ENCODE assay signal across 13 cellular contexts in the genomic region with DNA sequence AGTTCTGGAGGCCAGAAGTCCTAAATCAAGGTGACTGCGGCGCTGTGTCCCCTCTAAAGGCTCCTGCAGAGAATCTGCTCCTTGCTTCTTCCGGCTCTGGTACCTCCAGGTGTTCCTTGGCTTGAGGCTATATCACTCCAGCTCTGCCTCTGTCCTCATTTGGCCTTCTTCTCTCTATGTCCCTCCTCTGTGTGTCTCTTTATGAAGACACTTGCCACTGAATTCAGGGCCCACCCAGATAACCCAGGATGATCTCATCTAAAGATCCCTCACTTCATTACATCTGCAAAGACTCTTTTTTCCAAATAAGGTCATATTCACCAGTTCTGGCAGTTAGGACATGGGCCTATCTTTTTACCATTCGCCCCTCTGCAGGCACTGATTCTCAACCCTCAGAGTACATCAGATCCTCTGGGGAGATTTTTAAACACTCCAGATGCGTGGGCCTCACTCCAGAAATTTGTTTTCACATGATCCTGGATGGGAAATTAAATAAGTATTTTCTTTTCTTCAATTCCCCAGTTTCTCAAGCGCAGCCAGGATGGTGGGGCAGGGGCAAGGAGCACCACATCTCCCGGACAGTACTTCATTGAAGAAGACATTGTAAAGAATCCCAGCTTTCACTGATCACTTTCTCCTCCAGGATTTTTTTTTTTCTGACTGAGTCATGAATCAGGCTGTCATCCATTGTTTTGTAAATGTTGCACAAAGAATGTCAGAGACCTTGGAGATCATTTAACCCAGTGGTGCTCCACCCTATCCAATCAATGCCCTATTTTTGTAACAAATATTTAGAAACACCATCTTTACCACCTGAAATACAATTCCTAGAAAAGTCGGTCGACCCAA. TPM values are rescaled to one million over a fixed set of nuclear protein-coding genes. Genes with fewer than 3 reads are reported as not detected.
DNase-seq lines count a peak whose midpoint lies in the region; ATAC-seq and TF ChIP-seq lines count a peak whose summit lies in the region.
"Had no signal": no experiment of that assay in that cellular context is flagged by ENCODE, and none has a peak within 500 bp of the region (broad histone marks: within the 10 kb centered on the region; RNA-seq: fewer than 3 reads in every experiment).

No MANE protein-coding gene starts in this region.

- H3K4me3 Mint-ChIP-seq in immature natural killer cell (no peak overlapping the region), Caco-2 (ENCODE audit: unreplicated experiment) (no peak overlapping the region)

- TF ChIP-seq POLR2A in transverse colon (IDR thresholded peaks at IDR 0.05): no peak

- H3K4me1 Mint-ChIP-seq in immature natural killer cell (peaks cover 59 to 60% of the 10 kb centered on the region in 2 donors), Caco-2 (ENCODE audit: low read depth, unreplicated experiment) (no peaks in the 10 kb centered on the region)

- DNase-seq in Right ventricle myocardium superior (no peak), cardiac septum (ENCODE audit: low spot score) (no peak), colonic mucosa (no peak), immature natural killer cell (no peak), transverse colon (no peak), NCI-H446 (lab: John Stamatoyannopoulos, UW) (no peak), Caco-2 (no peak)
- DNase-seq: activated CD4-positive, alpha-beta T cell treated with anti-CD3 and anti-CD28 coated beads for 4 hours; body of pancreas; NCI-H1105; NCI-H510A had no signal

- no peaks in the 10 kb centered on the region for H3K9me3 ChIP-seq in colonic mucosa
- H3K9me3 ChIP-seq in transverse colon: no peaks in the 10 kb centered on the region
- H3K9me3 ChIP-seq in Caco-2: no peaks in the 10 kb centered on the region
- H3K9me3 ChIP-seq: body of pancreas had no signal

- H3K4me1 ChIP-seq in colonic mucosa (peaks cover 9% of the 10 kb centered on the region), transverse colon (peaks cover 7 to 63% (median 28%) of the 10 kb centered on the region in 4 donors), Caco-2 (no peaks in the 10 kb centered on the region)
- H3K4me1 ChIP-seq: A549, body of pancreas had no signal

- H3K27me3 ChIP-seq in colonic mucosa (no peaks in the 10 kb centered on the region), transverse colon (no peaks in the 10 kb centered on the region), Caco-2 (replicated peaks; ENCODE audit: control insufficient read depth, insufficient read depth, low read length) (no peaks in the 10 kb centered on the region)
- H3K27me3 ChIP-seq: body of pancreas had no signal

- no peak for TF ChIP-seq EP300 in transverse colon (IDR thresholded peaks at IDR 0.05; ENCODE audit: low read depth)

- no TSS peak for BruUV-seq in Caco-2 (replicated peaks; lab: Mats Ljungman, UMichigan)

- POLR2A ChIA-PET in Caco-2 (lab: Charles Lee): no interaction called here

- H3K9me3 Mint-ChIP-seq in immature natural killer cell: no peaks in the 10 kb centered on the region
- peaks cover 10% of the 10 kb centered on the region for H3K9me3 Mint-ChIP-seq in Caco-2 (ENCODE audit: unreplicated experiment)

- ATAC-seq in Right ventricle myocardium superior (ENCODE audit: poor library complexity): peak; percentile 60
- ATAC-seq in HG02759 (IDR thresholded peaks at IDR 0.05; ENCODE audit: unreplicated experiment): no peak
- ATAC-seq: A549, body of pancreas had no signal

- H3K4me3 ChIP-seq in colonic mucosa (no peak overlapping the region), transverse colon (no peak overlapping the region), Caco-2 (ENCODE audit: low read depth, low read length) (no peak overlapping the region)
- H3K4me3 ChIP-seq: A549, body of pancreas had no signal

- WGBS in transverse colon (ENCODE audit: low coverage in 1 of 2), 2 donors: 76 to 80% methylated on average over 5 to 9 of the region's 9 CpGs

- H3K27ac Mint-ChIP-seq in immature natural killer cell: peak overlapping the region; percentile 51 to 93 (median 78)
- no peak overlapping the region for H3K27ac Mint-ChIP-seq in Caco-2 (ENCODE audit: unreplicated experiment)

- peak overlapping the region; percentile 69 for H3K27ac ChIP-seq in colonic mucosa
- H3K27ac ChIP-seq in transverse colon: peak overlapping the region; percentile 23 to 78 (median 74)
- H3K27ac ChIP-seq: A549, body of pancreas had no signal

- intact Hi-C loops in Right ventricle myocardium superior (cut with DNase I) (no loop called here), cardiac septum (cut with DNase I) (no loop called here), colonic mucosa (cut with DNase I) (no loop called here), transverse colon (cut with DNase I; ENCODE audit: low total_unique reads) (no loop called here), Caco-2 (cut with micrococcal nuclease; ENCODE audit: unreplicated experiment) (no loop called here)

- TF ChIP-seq CTCF in colonic mucosa (IDR thresholded peaks at IDR 0.05) (no peak), transverse colon (IDR thresholded peaks at IDR 0.05) (no peak), Caco-2 (IDR thresholded peaks at IDR 0.05; ENCODE audit: insufficient read depth in 1 of 2, low read depth in 1 of 2, low read length in 1 of 2, severe bottlenecking in 1 of 2, unreplicated experiment in 1 of 2) (no peak)

- peaks cover 14 to 40% (median 34%) of the 10 kb centered on the region in 3 donors for H3K36me3 Mint-ChIP-seq in immature natural killer cell
- no peaks in the 10 kb centered on the region for H3K36me3 Mint-ChIP-seq in Caco-2 (ENCODE audit: insufficient read depth, unreplicated experiment)

- H3K36me3 ChIP-seq in colonic mucosa (no peaks in the 10 kb centered on the region), transverse colon (no peaks in the 10 kb centered on the region), Caco-2 (ENCODE audit: control insufficient read depth, insufficient read depth, low read length) (no peaks in the 10 kb centered on the region)

- peaks cover 0 to 19% (median 7%) of the 10 kb centered on the region in 3 donors for H3K27me3 Mint-ChIP-seq in immature natural killer cell (ENCODE audit: low read depth in 3 of 3)
- H3K27me3 Mint-ChIP-seq in Caco-2 (ENCODE audit: insufficient read depth, unreplicated experiment): peaks cover 5% of the 10 kb centered on the region

- in situ Hi-C loops in transverse colon (cut with MboI; ENCODE audit: low pct_ligation_motif_present in 1 of 4, low pct_unique_long_range_greater_than_20kb in 1 of 4, low sequenced_read_pairs in 3 of 4): no loop called here

- peak overlapping the region in 1 of 2 donors; percentile 12 for H3K9ac ChIP-seq in colonic mucosa (ENCODE audit: low read depth in 2 of 2, low read length in 2 of 2)

- CTCF ChIA-PET in Caco-2 (lab: Charles Lee): no interaction called here

RNA-seq across cellular contexts. Expression of a gene that starts 27.4 kb away (rescaled TPM):
- total RNA-seq in Right ventricle myocardium superior (5.2 TPM), cardiac septum (2.3 TPM), colonic mucosa (10 to 100 TPM; 50.3 to 54.8 TPM), transverse colon (100 to 1,000 TPM in 2 of 4 donors, 10 to 100 TPM in 2; 34.5 to 165 (median 85.8) TPM), Caco-2 (2022) (15.4 and 16.5 TPM in 2 replicates)
- 10 to 100 TPM in 2 of 3 donors, 1 to 10 TPM in 1; 4.0 to 33.9 (median 16.5) TPM for polyA plus RNA-seq in immature natural killer cell
